In the genomic region with DNA sequence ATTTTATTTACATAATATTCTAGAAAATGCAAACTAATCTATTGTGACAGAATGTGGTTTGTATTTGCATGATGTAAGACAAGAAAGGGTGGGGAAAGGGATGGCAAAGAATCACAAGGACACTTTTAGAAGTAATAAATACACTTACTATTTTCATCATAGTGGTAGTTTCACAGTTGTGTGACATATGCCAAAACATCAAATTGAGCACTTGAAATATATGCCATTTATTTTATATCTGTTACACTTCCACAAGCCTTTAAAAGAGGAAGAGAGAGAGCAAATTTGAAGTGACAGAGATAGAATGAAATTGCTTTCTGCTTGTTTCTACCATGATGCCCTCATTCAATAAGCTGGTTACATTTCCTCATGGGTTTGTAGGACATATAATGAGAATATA, we compare ENCODE assay signal across 16 cellular contexts.
DNase-seq lines count a peak whose midpoint lies in the region; TF ChIP-seq lines count a peak whose summit lies in the region.
"Had no signal": no experiment of that assay in that cellular context is flagged by ENCODE, and none has a peak within 500 bp of the region (broad histone marks: within the 10 kb centered on the region; RNA-seq: fewer than 3 reads in every experiment).

No MANE protein-coding gene starts in this region.

- no peak overlapping the region for H3K27ac ChIP-seq in neural cell (ENCODE audit: low read length)
- H3K27ac ChIP-seq in breast epithelium = no peak overlapping the region
- H3K27ac ChIP-seq: 22Rv1; A549; BLaER1 treated with 17β-estradiol and CSF1 and Interleukin-3, amounts not matched to agents 10 nM and 100 nM; C4-2B had no signal

- TF ChIP-seq POLR2A in breast epithelium (IDR thresholded peaks at IDR 0.05) = no peak

- no peaks in the 10 kb centered on the region for H3K4me1 ChIP-seq in breast epithelium
- H3K4me1 ChIP-seq: A549, Caco-2 had no signal

- no peak overlapping the region for H3K4me2 ChIP-seq in neural cell (ENCODE audit: low read length)
- H3K4me2 ChIP-seq: A549; BLaER1 treated with 17β-estradiol and CSF1 and Interleukin-3, amounts not matched to agents 10 nM and 100 nM had no signal

- no peak overlapping the region for H3K4me3 ChIP-seq in neural cell (ENCODE audit: low read length)
- no peak overlapping the region for H3K4me3 ChIP-seq in breast epithelium
- H3K4me3 ChIP-seq: A549; BLaER1 treated with 17β-estradiol and CSF1 and Interleukin-3, amounts not matched to agents 10 nM and 100 nM had no signal

- H3K27me3 ChIP-seq in neural cell (ENCODE audit: insufficient read depth, low read depth, low read length) (no peaks in the 10 kb centered on the region), breast epithelium (no peaks in the 10 kb centered on the region)
- H3K27me3 ChIP-seq: BLaER1 treated with 17β-estradiol and CSF1 and Interleukin-3, amounts not matched to agents 10 nM and 100 nM had no signal

- DNase-seq in DMS53 (lab: John Stamatoyannopoulos, UW) (peak; percentile 33), DMS53 treated with DMSO at 0.1 percent for 48 hours (lab: John Stamatoyannopoulos, UW; ENCODE audit: unreplicated experiment) (no peak), OCI-M1 (lab: John Stamatoyannopoulos, UW) (peak; percentile 19), breast epithelium (ENCODE audit: low spot score in 2 of 2) (no peak)
- DNase-seq: AML-193; Caco-2; Calu3; CD4-positive, alpha-beta T cell; CD8-positive, alpha-beta T cell; DMS79 treated with DMSO at 0.1 percent for 48 hours; GF-D8 had no signal

- no peaks in the 10 kb centered on the region for H3K79me2 ChIP-seq in neural cell (replicated peaks; ENCODE audit: insufficient read depth, low read length)

- peak; percentile 91 for TF ChIP-seq EP300 in neural cell (conservative IDR thresholded peaks at IDR 0.05; ENCODE audit: poor library complexity, severe bottlenecking)

- no peaks in the 10 kb centered on the region for H3K36me3 ChIP-seq in neural cell (ENCODE audit: insufficient read depth, low read length)
- no peaks in the 10 kb centered on the region for H3K36me3 ChIP-seq in breast epithelium
- H3K36me3 ChIP-seq: BLaER1 treated with 17β-estradiol and CSF1 and Interleukin-3, amounts not matched to agents 10 nM and 100 nM had no signal

- H2AFZ ChIP-seq in neural cell (ENCODE audit: low read depth, low read length) = no peak overlapping the region

- H3K9ac ChIP-seq in neural cell (ENCODE audit: low read length) = no peak overlapping the region
- H3K9ac ChIP-seq: BLaER1 treated with 17β-estradiol and CSF1 and Interleukin-3, amounts not matched to agents 10 nM and 100 nM had no signal

- intact Hi-C loops in breast epithelium (cut with DNase I; ENCODE audit: low total_unique reads) = no loop called here

- TF ChIP-seq CTCF in neural cell (IDR thresholded peaks at IDR 0.05; ENCODE audit: poor library complexity, severe bottlenecking) (no peak), breast epithelium (IDR thresholded peaks at IDR 0.05) (no peak)

- H3K9me2 ChIP-seq in neural cell (ENCODE audit: insufficient read depth, low read length) = no peaks in the 10 kb centered on the region

- no peaks in the 10 kb centered on the region for H3F3A ChIP-seq in neural cell (ENCODE audit: insufficient read depth, low read length, poor library complexity, severe bottlenecking)

- no peak for TF ChIP-seq RAD21 in neural cell (conservative IDR thresholded peaks at IDR 0.05)

- H4K20me1 ChIP-seq in neural cell (ENCODE audit: insufficient read depth) = no peaks in the 10 kb centered on the region
- H4K20me1 ChIP-seq: BLaER1 treated with 17β-estradiol and CSF1 and Interleukin-3, amounts not matched to agents 10 nM and 100 nM had no signal

- H3K9me3 ChIP-seq in neural cell (ENCODE audit: low read length) (no peaks in the 10 kb centered on the region), breast epithelium (no peaks in the 10 kb centered on the region)
- H3K9me3 ChIP-seq: A549, Caco-2 had no signal

TF ChIP-seq in neural cell, 6 proteins besides CTCF, POLR2A, EP300 and RAD21:
- TF ChIP-seq POLR2AphosphoS5 (IDR thresholded peaks at IDR 0.05) (peak; percentile 73), TAF1 (IDR thresholded peaks at IDR 0.05; ENCODE audit: low read depth) (no peak)

Comparison
In these comparisons a context has a peak if more than half of its experiments do, and no peak if none do; other contexts are left out.
1. DNase-seq: peak in DMS53 (single experiment) and OCI-M1 (single experiment); none in DMS53 treated with DMSO at 0.1 percent for 48 hours (single experiment) and breast epithelium (0 of 2).